23 cellular contexts compared by ENCODE assay signal in the genomic region with DNA sequence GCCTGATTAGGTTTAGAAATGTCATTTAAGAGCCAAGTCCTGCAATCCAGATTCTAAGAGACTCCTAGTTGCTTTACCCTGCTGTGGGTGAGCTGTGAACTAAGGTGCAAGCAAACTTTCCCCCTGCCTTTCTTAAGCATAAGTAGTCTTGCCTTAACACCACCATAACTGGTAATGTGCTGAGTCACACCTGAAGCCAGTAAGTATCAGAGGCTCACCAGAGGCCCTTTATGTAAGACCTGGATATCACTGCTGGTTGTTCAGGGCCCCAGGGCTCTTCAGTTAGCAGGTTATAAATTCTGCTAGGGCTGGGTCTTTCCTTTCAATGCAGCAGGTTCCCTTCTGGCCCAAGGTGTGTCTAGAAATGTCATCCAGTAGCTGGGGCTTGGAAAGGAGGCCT.
DNase-seq lines count a peak whose midpoint lies in the region; ATAC-seq, FAIRE-seq and TF ChIP-seq lines count a peak whose summit lies in the region.
"Had no signal": no experiment of that assay in that cellular context is flagged by ENCODE, and none has a peak within 500 bp of the region (broad histone marks: within the 10 kb centered on the region; RNA-seq: fewer than 3 reads in every experiment).

No MANE protein-coding gene starts in this region.

- H3K23me2 ChIP-seq in H1 (ENCODE audit: low read depth, low read length): no peaks in the 10 kb centered on the region

- no peak overlapping the region for H3K14ac ChIP-seq in H1 (ENCODE audit: insufficient read length)

- H2BK20ac ChIP-seq in H1 (ENCODE audit: low read length): no peak overlapping the region

- no peak overlapping the region for H2BK120ac ChIP-seq in H1 (replicated peaks; ENCODE audit: low read depth, low read length)
- no peak overlapping the region for H2BK120ac ChIP-seq in mesendoderm (ENCODE audit: low read depth, low read length)

- POLR2A ChIA-PET in H1 (lab: Charles Lee; ENCODE audit: partially characterized antibody): no interaction called here

- H3K23ac ChIP-seq in H1 (ENCODE audit: insufficient read length): no peak overlapping the region
- H3K23ac ChIP-seq in mesendoderm (ENCODE audit: low read length): no peak overlapping the region

- H3K9me3 Mint-ChIP-seq in GM23338: no peaks in the 10 kb centered on the region
- peaks cover 22% of the 10 kb centered on the region for H3K9me3 Mint-ChIP-seq in activated T-helper 17 cell treated with anti-CD3 and anti-CD28 coated beads, Interleukin-2, amount 50 U/mL, for 72 hours

- H3K36me3 ChIP-seq in GM23338 (ENCODE audit: insufficient read depth) (no peaks in the 10 kb centered on the region), H1 (ENCODE audit: control insufficient read depth in 2 of 4, insufficient read depth in 4 of 4, low read length in 3 of 4) (no peaks in the 10 kb centered on the region), mesendoderm (ENCODE audit: control insufficient read depth, insufficient read depth, low read length) (no peaks in the 10 kb centered on the region)
- H3K36me3 ChIP-seq: BE2C, Peyer's patch had no signal

- H2AFZ ChIP-seq in GM23338 (peak overlapping the region; percentile 77), H1 (ENCODE audit: low read length) (peak overlapping the region; percentile 95)
- H2AFZ ChIP-seq: GM23248 had no signal

- H3K9ac ChIP-seq in H1 (replicated peaks in 1 of 4; ENCODE audit: extremely low read depth in 1 of 4, low read depth in 3 of 4, low read length in 3 of 4) (no peak overlapping the region), mesendoderm (ENCODE audit: low read length) (no peak overlapping the region)
- H3K9ac ChIP-seq: GM23248 had no signal

- H3K27me3 Mint-ChIP-seq in GM23338 (ENCODE audit: insufficient read depth, low read depth, poor library complexity): peaks cover 3% of the 10 kb centered on the region
- H3K27me3 Mint-ChIP-seq in activated T-helper 17 cell treated with anti-CD3 and anti-CD28 coated beads, Interleukin-2, amount 50 U/mL, for 72 hours: no peaks in the 10 kb centered on the region
- H3K27me3 Mint-ChIP-seq: CD8-positive, alpha-beta memory T cell had no signal

- H3K27me3 ChIP-seq in GM23338 (ENCODE audit: insufficient read depth) (no peaks in the 10 kb centered on the region), H1 (replicated peaks in 1 of 4; ENCODE audit: control insufficient read depth in 3 of 4, extremely low read depth in 1 of 4, insufficient read depth in 3 of 4, low read length in 3 of 4) (no peaks in the 10 kb centered on the region), mesendoderm (ENCODE audit: insufficient read depth, low read length, poor library complexity) (no peaks in the 10 kb centered on the region)
- H3K27me3 ChIP-seq: BE2C, Peyer's patch had no signal

- H3K79me1 ChIP-seq in H1 (ENCODE audit: low read depth, low read length) (no peaks in the 10 kb centered on the region), mesendoderm (ENCODE audit: low read length) (no peaks in the 10 kb centered on the region)

- no peak for ATAC-seq in GM23338
- no peak for ATAC-seq in HG03039 (IDR thresholded peaks at IDR 0.05; ENCODE audit: unreplicated experiment)
- ATAC-seq in activated T-helper 17 cell treated with anti-CD3 and anti-CD28 coated beads, Interleukin-2, amount 50 U/mL, for 72 hours (replicated peaks): no peak
- ATAC-seq: HCT116 had no signal

- H3K4me3 Mint-ChIP-seq in GM23338: no peak overlapping the region
- H3K4me3 Mint-ChIP-seq in activated T-helper 17 cell treated with anti-CD3 and anti-CD28 coated beads, Interleukin-2, amount 50 U/mL, for 72 hours: no peak overlapping the region
- H3K4me3 Mint-ChIP-seq: CD14-positive monocyte; CD8-positive, alpha-beta memory T cell had no signal

- no peak for TF ChIP-seq EP300 in H1 (IDR thresholded peaks at IDR 0.05; ENCODE audit: borderline replicate concordance in 1 of 2, low read depth in 2 of 2, low read length in 2 of 2)

- H3K9me2 ChIP-seq in GM23338 (ENCODE audit: insufficient read depth): 0 out of 2 replicates have a peak, but pooled peaks cover 3% of the 10 kb centered on the region

- H4K8ac ChIP-seq in H1 (ENCODE audit: extremely low read depth, insufficient read depth, low read length) (no peak overlapping the region), mesendoderm (ENCODE audit: low read depth, low read length) (no peak overlapping the region)

- CTCF ChIA-PET in H1 (lab: Charles Lee; ENCODE audit: partially characterized antibody): no interaction called here

- no peaks in the 10 kb centered on the region; the same call in 2 of the 3 replicates for H3K36me3 Mint-ChIP-seq in GM23338 (ENCODE audit: low read depth)
- H3K36me3 Mint-ChIP-seq in activated T-helper 17 cell treated with anti-CD3 and anti-CD28 coated beads, Interleukin-2, amount 50 U/mL, for 72 hours (ENCODE audit: low read depth): no peaks in the 10 kb centered on the region
- H3K36me3 Mint-ChIP-seq: CD14-positive monocyte; CD8-positive, alpha-beta memory T cell had no signal

- H3K4me3 ChIP-seq in GM23338 (no peak overlapping the region), NB4 (ENCODE audit: low read depth, low read length) (no peak overlapping the region), H1 (ENCODE audit: extremely low read depth in 1 of 4, insufficient read depth in 2 of 4, low read depth in 3 of 4, low read length in 4 of 4) (no peak overlapping the region), mesendoderm (ENCODE audit: low read length) (no peak overlapping the region)
- H3K4me3 ChIP-seq: GM23248, Peyer's patch had no signal

- H2AK5ac ChIP-seq in H1 (ENCODE audit: low read depth, low read length) (no peak overlapping the region), mesendoderm (ENCODE audit: low read length) (no peak overlapping the region)

- no peak overlapping the region for H3K27ac ChIP-seq in GM23338 (ENCODE audit: low read depth)
- H3K27ac ChIP-seq in H1 (ENCODE audit: low read depth, low read length): no peak overlapping the region
- H3K27ac ChIP-seq in mesendoderm (ENCODE audit: low read depth, low read length): no peak overlapping the region
- H3K27ac ChIP-seq: GM23248, HL-60, Peyer's patch had no signal

- no peaks in the 10 kb centered on the region for H3K9me3 ChIP-seq in H1 (ENCODE audit: insufficient read depth in 2 of 2, low read depth in 1 of 2, low read length in 1 of 2)
- H3K9me3 ChIP-seq: BE2C, Peyer's patch had no signal

- H3K4ac ChIP-seq in H1 (replicated peaks; ENCODE audit: insufficient read length, low read depth, low read length): no peak overlapping the region
- no peak overlapping the region for H3K4ac ChIP-seq in mesendoderm (ENCODE audit: low read depth, low read length)

- H2BK15ac ChIP-seq in H1 (ENCODE audit: low read length) (no peak overlapping the region), mesendoderm (replicated peaks; ENCODE audit: low read depth) (no peak overlapping the region)

- H4K91ac ChIP-seq in H1 (replicated peaks; ENCODE audit: insufficient read length, low read length): no peak overlapping the region

- no peaks in the 10 kb centered on the region for H3F3A ChIP-seq in GM23338 (replicated peaks; ENCODE audit: low read depth)

- no peak for FAIRE-seq in H1 (lab: Jason Lieb, UNC)

- no peak overlapping the region for H4K5ac ChIP-seq in H1 (ENCODE audit: insufficient read length, low read depth, low read length)
- no peak overlapping the region for H4K5ac ChIP-seq in mesendoderm (ENCODE audit: low read length)

- no peak for TF ChIP-seq RAD21 in H1 (IDR thresholded peaks at IDR 0.05 in 1 of 2, conservative IDR thresholded peaks at IDR 0.05 in 1 of 2; ENCODE audit: low read depth in 2 of 2, low read length in 2 of 2)

- H3K4me2 ChIP-seq in GM23338: no peak overlapping the region
- H3K4me2 ChIP-seq in H1 (ENCODE audit: insufficient read depth in 1 of 2, low read depth in 2 of 2, low read length in 2 of 2): no peak overlapping the region
- H3K4me2 ChIP-seq in mesendoderm (ENCODE audit: low read length): no peak overlapping the region

- H3K4me1 ChIP-seq in GM23338 (ENCODE audit: insufficient read depth) (no peaks in the 10 kb centered on the region), H1 (replicated peaks in 1 of 4; ENCODE audit: control insufficient read depth in 3 of 4, insufficient read depth in 4 of 4, low read length in 3 of 4) (no peaks in the 10 kb centered on the region), mesendoderm (ENCODE audit: control insufficient read depth, low read depth, low read length) (no peaks in the 10 kb centered on the region)
- H3K4me1 ChIP-seq: BE2C, Peyer's patch had no signal

- no peak overlapping the region for H3K18ac ChIP-seq in H1 (ENCODE audit: extremely low read depth, low read length)
- H3K18ac ChIP-seq in mesendoderm (ENCODE audit: low read length): no peak overlapping the region

- no peak for DNase-seq in GM23338 (ENCODE audit: low spot score)
- peak; percentile 2 for DNase-seq in NB4 (ENCODE audit: low read depth)
- DNase-seq in H1 (ENCODE audit: low read depth in 1 of 2, low spot score in 2 of 2): no peak
- peak; percentile 32 for DNase-seq in mesendoderm
- DNase-seq in hypothalamus (lab: John Stamatoyannopoulos, UW): no peak
- DNase-seq: BE2C; CD8-positive, alpha-beta memory T cell; DMS 273 treated with DMSO at 0.1 percent for 48 hours; DND-41; GM23248; Kasumi-1; MV-4-11; NCI-H2029; NCI-H524 treated with DMSO at 0.1 percent for 48 hours; NCI-H774; Peyer's patch; SHP77 treated with DMSO at 0.1 percent for 48 hours; T-helper 1 cell had no signal

- H2BK5ac ChIP-seq in H1 (ENCODE audit: low read depth, low read length) (no peak overlapping the region), mesendoderm (ENCODE audit: low read length) (no peak overlapping the region)

- no peak overlapping the region for H3K27ac Mint-ChIP-seq in GM23338
- H3K27ac Mint-ChIP-seq in activated T-helper 17 cell treated with anti-CD3 and anti-CD28 coated beads, Interleukin-2, amount 50 U/mL, for 72 hours: no peak overlapping the region
- H3K27ac Mint-ChIP-seq: CD14-positive monocyte; CD8-positive, alpha-beta memory T cell had no signal

- no peaks in the 10 kb centered on the region for H3K4me1 Mint-ChIP-seq in GM23338
- no peaks in the 10 kb centered on the region for H3K4me1 Mint-ChIP-seq in activated T-helper 17 cell treated with anti-CD3 and anti-CD28 coated beads, Interleukin-2, amount 50 U/mL, for 72 hours
- H3K4me1 Mint-ChIP-seq: CD14-positive monocyte; CD8-positive, alpha-beta memory T cell had no signal

- H3K56ac ChIP-seq in H1 (replicated peaks; ENCODE audit: insufficient read length, low read depth, low read length): no peak overlapping the region
- no peak overlapping the region for H3K56ac ChIP-seq in mesendoderm (ENCODE audit: low read length)

- TF ChIP-seq POLR2A in NB4 (IDR thresholded peaks at IDR 0.05; ENCODE audit: extremely low read depth, insufficient read length): no peak
- TF ChIP-seq POLR2A in H1 (IDR thresholded peaks at IDR 0.05; ENCODE audit: control extremely low read depth in 1 of 2, low read depth in 2 of 2, low read length in 2 of 2): no peak

- H4K20me1 ChIP-seq in GM23338 (replicated peaks; ENCODE audit: insufficient read depth): no peaks in the 10 kb centered on the region
- no peaks in the 10 kb centered on the region for H4K20me1 ChIP-seq in H1 (replicated peaks in 1 of 2; ENCODE audit: control insufficient read depth in 1 of 2, insufficient read depth in 2 of 2, low read length in 2 of 2)

- TF ChIP-seq CTCF in GM23338 (conservative IDR thresholded peaks at IDR 0.05; ENCODE audit: low read depth in 2 of 2) (no peak), NB4 (IDR thresholded peaks at IDR 0.05; ENCODE audit: low read depth, low read length) (no peak), H1 (IDR thresholded peaks at IDR 0.05; ENCODE audit: control extremely low read depth in 1 of 3, insufficient read depth in 1 of 3, low read depth in 1 of 3, low read length in 3 of 3) (no peak)

- H3K79me2 ChIP-seq in GM23338 (replicated peaks; ENCODE audit: insufficient read depth) (no peaks in the 10 kb centered on the region), H1 (ENCODE audit: control insufficient read depth in 1 of 2, insufficient read depth in 2 of 2, low read length in 2 of 2) (no peaks in the 10 kb centered on the region), mesendoderm (ENCODE audit: control insufficient read depth, insufficient read depth, low read length) (no peaks in the 10 kb centered on the region)

- H2BK12ac ChIP-seq in H1 (ENCODE audit: low read depth, low read length): no peak overlapping the region

Comparison
In these comparisons a context has a peak if more than half of its experiments do, and no peak if none do; other contexts are left out.
1. DNase-seq: peak in NB4 (single experiment) and mesendoderm (single experiment); none in GM23338 (single experiment), H1 (0 of 2) and hypothalamus (0 of 51).